19 cellular contexts compared by ENCODE assay signal in the genomic region with DNA sequence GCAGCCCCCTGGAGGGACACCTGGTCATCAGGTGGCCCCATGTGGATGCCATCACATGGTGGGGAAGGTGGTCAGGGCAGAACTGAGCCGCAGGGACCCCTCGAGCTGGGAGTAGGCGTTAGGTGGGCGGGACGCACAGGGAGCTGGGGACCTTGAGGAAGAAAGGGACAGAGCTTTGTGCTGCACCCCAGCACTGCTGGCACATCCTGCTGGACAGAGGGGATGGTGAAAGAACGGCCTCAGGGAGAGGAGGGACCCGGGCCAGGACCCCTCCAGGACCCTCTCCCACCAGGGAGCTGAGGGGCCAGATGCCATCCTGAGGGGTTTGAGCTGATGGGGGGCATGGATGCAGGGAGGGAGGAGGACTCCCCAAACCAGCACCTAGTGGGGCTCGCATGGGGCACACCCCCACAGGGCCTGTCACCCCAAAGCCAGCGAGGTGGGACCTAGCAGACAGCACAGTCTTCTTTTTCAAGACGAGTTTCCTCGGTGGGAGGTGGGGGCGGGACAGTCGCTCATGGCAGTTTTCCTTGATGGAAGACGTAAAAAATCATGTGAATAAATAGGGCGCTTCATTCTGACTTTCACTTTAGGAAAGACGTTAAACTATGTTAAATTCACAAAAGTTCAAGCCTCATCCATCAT. TPM values are rescaled to one million over a fixed set of nuclear protein-coding genes. Genes with fewer than 3 reads are reported as not detected.
DNase-seq lines count a peak whose midpoint lies in the region; ATAC-seq, FAIRE-seq and TF ChIP-seq lines count a peak whose summit lies in the region.
"Had no signal": no experiment of that assay in that cellular context is flagged by ENCODE, and none has a peak within 500 bp of the region (broad histone marks: within the 10 kb centered on the region; RNA-seq: fewer than 3 reads in every experiment).

No MANE protein-coding gene starts in this region.

- H2AFZ ChIP-seq in osteoblast (ENCODE audit: low read length): no peak overlapping the region

- no peak overlapping the region for H3K27ac ChIP-seq in osteoblast (ENCODE audit: low read depth, low read length)
- no peak overlapping the region for H3K27ac ChIP-seq in breast epithelium

- H4K20me1 ChIP-seq in osteoblast (ENCODE audit: insufficient read depth, low read length): no peaks in the 10 kb centered on the region

- TF ChIP-seq POLR2A in breast epithelium (IDR thresholded peaks at IDR 0.05): no peak

- no peaks in the 10 kb centered on the region for H3K9me3 ChIP-seq in osteoblast (ENCODE audit: low read depth, low read length)
- H3K9me3 ChIP-seq in breast epithelium: no peaks in the 10 kb centered on the region

- TF ChIP-seq CTCF in glutamatergic neuron (IDR thresholded peaks at IDR 0.05; ENCODE audit: partially characterized antibody, unreplicated experiment) (no peak), osteoblast (IDR thresholded peaks at IDR 0.05; ENCODE audit: extremely low read depth, low read depth, low read length) (no peak), breast epithelium (IDR thresholded peaks at IDR 0.05) (no peak)

- H3K79me2 ChIP-seq in osteoblast (ENCODE audit: insufficient read depth, low read length): no peaks in the 10 kb centered on the region

- H3K27me3 ChIP-seq in osteoblast (ENCODE audit: insufficient read depth, low read length) (no peaks in the 10 kb centered on the region), breast epithelium (no peaks in the 10 kb centered on the region)

- no peak overlapping the region for H3K4me3 ChIP-seq in osteoblast (ENCODE audit: insufficient read depth, low read length)
- H3K4me3 ChIP-seq in breast epithelium: no peak overlapping the region

- intact Hi-C loops in breast epithelium (cut with DNase I; ENCODE audit: low total_unique reads): no loop called here

- H3K4me3 Mint-ChIP-seq in stimulated activated naive CD8-positive, alpha-beta T cell treated with anti-CD3 and anti-CD28 coated beads, Interleukin-15, amount 100 ng/mL, for 72 hours: no peak overlapping the region
- no peak overlapping the region for H3K4me3 Mint-ChIP-seq in glutamatergic neuron (ENCODE audit: unreplicated experiment)
- H3K4me3 Mint-ChIP-seq: CD4-positive, alpha-beta T cell had no signal

- H3K4me2 ChIP-seq in osteoblast (ENCODE audit: insufficient read depth, low read length): no peak overlapping the region

- H3K9me3 Mint-ChIP-seq in stimulated activated naive CD8-positive, alpha-beta T cell treated with anti-CD3 and anti-CD28 coated beads, Interleukin-15, amount 100 ng/mL, for 72 hours: peaks cover 4 to 15% of the 10 kb centered on the region in 2 donors
- H3K9me3 Mint-ChIP-seq in glutamatergic neuron (ENCODE audit: unreplicated experiment): peaks cover 15% of the 10 kb centered on the region
- H3K9me3 Mint-ChIP-seq: CD4-positive, alpha-beta T cell had no signal

- FAIRE-seq in GM19239 (lab: Jason Lieb, UNC): no peak

- DNase-seq in stimulated activated naive CD8-positive, alpha-beta T cell treated with anti-CD3 and anti-CD28 coated beads, Interleukin-15, amount 100 ng/mL, for 72 hours: no peak
- no peak for DNase-seq in stimulated activated naive CD8-positive, alpha-beta T cell treated with anti-CD3 and anti-CD28 coated beads, Interleukin-15, Interleukin-2, amounts not matched to agents 100 U/mL and 50 U/mL, for 24 hours
- DNase-seq in glutamatergic neuron (peak; percentile 9), osteoblast (ENCODE audit: insufficient read length, low spot score, missing footprints) (peak; percentile 44), NCI-H146 (lab: John Stamatoyannopoulos, UW) (no peak), GM19239 (ENCODE audit: insufficient read length, low spot score) (no peak), breast epithelium (ENCODE audit: low spot score in 2 of 2) (no peak)
- DNase-seq: CD4-positive, alpha-beta T cell; DMS 273 treated with DMSO at 0.1 percent for 48 hours; DMS79 treated with DMSO at 0.1 percent for 48 hours; H7; Karpas-422; MV-4-11; NCI-H1105 treated with DMSO at 0.1 percent for 48 hours; NCI-H1694; NCI-H446; NCI-H526; OCI-M1; SHP77 had no signal

- H3K36me3 Mint-ChIP-seq in glutamatergic neuron (ENCODE audit: unreplicated experiment): no peaks in the 10 kb centered on the region

- H3K4me1 ChIP-seq in osteoblast (ENCODE audit: insufficient read depth, low read length) (peaks cover 4% of the 10 kb centered on the region), breast epithelium (no peaks in the 10 kb centered on the region)

- ATAC-seq in stimulated activated naive CD8-positive, alpha-beta T cell treated with anti-CD3 and anti-CD28 coated beads, Interleukin-15, amount 100 ng/mL, for 72 hours: peak; percentile 31
- no peak for ATAC-seq in stimulated activated naive CD8-positive, alpha-beta T cell treated with anti-CD3 and anti-CD28 coated beads, Interleukin-15, Interleukin-2, amounts not matched to agents 100 U/mL and 50 U/mL, for 24 hours

- H3K27ac Mint-ChIP-seq in stimulated activated naive CD8-positive, alpha-beta T cell treated with anti-CD3 and anti-CD28 coated beads, Interleukin-15, amount 100 ng/mL, for 72 hours: peak overlapping the region in 1 of 2 donors; percentile 88
- no peak overlapping the region for H3K27ac Mint-ChIP-seq in glutamatergic neuron (ENCODE audit: unreplicated experiment)
- H3K27ac Mint-ChIP-seq: CD4-positive, alpha-beta T cell had no signal

- no peaks in the 10 kb centered on the region for H3K27me3 Mint-ChIP-seq in stimulated activated naive CD8-positive, alpha-beta T cell treated with anti-CD3 and anti-CD28 coated beads, Interleukin-15, amount 100 ng/mL, for 72 hours
- peaks cover 18% of the 10 kb centered on the region for H3K27me3 Mint-ChIP-seq in glutamatergic neuron (ENCODE audit: unreplicated experiment)
- H3K27me3 Mint-ChIP-seq: CD4-positive, alpha-beta T cell had no signal

- H3K36me3 ChIP-seq in osteoblast (ENCODE audit: insufficient read depth, low read length) (no peaks in the 10 kb centered on the region), breast epithelium (no peaks in the 10 kb centered on the region)

- peaks cover 18% of the 10 kb centered on the region for H3K4me1 Mint-ChIP-seq in stimulated activated naive CD8-positive, alpha-beta T cell treated with anti-CD3 and anti-CD28 coated beads, Interleukin-15, amount 100 ng/mL, for 72 hours
- peaks cover 42% of the 10 kb centered on the region for H3K4me1 Mint-ChIP-seq in glutamatergic neuron (ENCODE audit: low read depth, unreplicated experiment)

RNA-seq across cellular contexts. Expression of a gene that starts 43.3 kb away (rescaled TPM):
- total RNA-seq in glutamatergic neuron (ENCODE audit: unreplicated experiment) (69.2 TPM), osteoblast (12.7 and 14.5 TPM in 2 replicates), breast epithelium (10 to 100 TPM in 2 of 3 donors, 1 to 10 TPM in 1; 5.6 to 12.8 (median 11.7) TPM)

Comparison
In these comparisons a context has a peak if more than half of its experiments do, and no peak if none do; other contexts are left out.
1. DNase-seq: peak in glutamatergic neuron (single experiment) and osteoblast (single experiment); none in stimulated activated naive CD8-positive, alpha-beta T cell treated with anti-CD3 and anti-CD28 coated beads, Interleukin-15, amount 100 ng/mL, for 72 hours (0 of 2), stimulated activated naive CD8-positive, alpha-beta T cell treated with anti-CD3 and anti-CD28 coated beads, Interleukin-15, Interleukin-2, amounts not matched to agents 100 U/mL and 50 U/mL, for 24 hours (single experiment), NCI-H146 (single experiment), GM19239 (single experiment) and breast epithelium (0 of 2).